ENCODE assay signal across 22 cellular contexts in the genomic region with DNA sequence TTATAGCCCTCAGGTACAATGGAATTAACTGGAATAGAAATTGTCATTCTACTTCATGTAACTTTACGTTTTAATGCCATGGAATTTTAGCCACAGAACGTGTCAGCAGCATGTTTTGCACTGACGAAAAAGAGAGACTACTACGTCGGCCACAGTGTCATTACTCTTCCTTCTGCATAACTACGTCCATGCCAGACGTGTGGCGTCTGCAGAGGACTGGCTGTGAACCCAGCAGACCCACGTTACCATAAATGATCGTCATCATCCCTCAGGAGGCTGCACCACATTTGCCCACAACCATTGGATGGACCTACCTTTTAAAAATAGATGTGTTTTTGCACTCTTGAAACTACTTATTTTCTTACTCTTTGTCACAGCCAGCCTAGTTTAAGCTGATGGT.
A peak's percentile ranks its signal among the peaks of the same experiment; 100 is the strongest.
DNase-seq lines count a peak whose midpoint lies in the region; ATAC-seq and TF ChIP-seq lines count a peak whose summit lies in the region.
"Had no signal": no experiment of that assay in that cellular context is flagged by ENCODE, and none has a peak within 500 bp of the region (broad histone marks: within the 10 kb centered on the region; RNA-seq: fewer than 3 reads in every experiment).

No MANE protein-coding gene starts in this region.

- TF ChIP-seq CTCF in A673 (conservative IDR thresholded peaks at IDR 0.05; ENCODE audit: low read depth, low read length) (no peak), brain (conservative IDR thresholded peaks at IDR 0.05) (no peak), neural progenitor cell (IDR thresholded peaks at IDR 0.05) (no peak)

- H3K27me3 Mint-ChIP-seq in brain = peaks cover 6% of the 10 kb centered on the region
- H3K27me3 Mint-ChIP-seq in neural progenitor cell (ENCODE audit: insufficient read depth, low read depth) = peaks cover 2% of the 10 kb centered on the region

- H4K20me1 ChIP-seq in neural progenitor cell (ENCODE audit: low read depth) = no peaks in the 10 kb centered on the region

- H2AFZ ChIP-seq in neural progenitor cell (replicated peaks) = peak overlapping the region; percentile 1

- H3K27ac ChIP-seq in A673 (ENCODE audit: low read depth, low read length, poor library complexity, severe bottlenecking) (no peak overlapping the region), neural progenitor cell (no peak overlapping the region)
- H3K27ac ChIP-seq: C4-2B, Peyer's patch had no signal

- no peaks in the 10 kb centered on the region for H3K27me3 ChIP-seq in A673 (replicated peaks; ENCODE audit: insufficient read depth, low read depth, low read length, poor library complexity)
- H3K27me3 ChIP-seq in neural progenitor cell = no peaks in the 10 kb centered on the region
- H3K27me3 ChIP-seq: Peyer's patch had no signal

- H3K4me3 ChIP-seq in A673 (ENCODE audit: low read depth, low read length, poor library complexity, severe bottlenecking) (no peak overlapping the region), neural progenitor cell (no peak overlapping the region)
- H3K4me3 ChIP-seq: Peyer's patch had no signal

- no peak overlapping the region for H3K9ac ChIP-seq in neural progenitor cell

- POLR2A ChIA-PET in A673 (lab: Charles Lee; ENCODE audit: low non-redundant PET) = no interaction called here

- H3K36me3 ChIP-seq in A673 (ENCODE audit: insufficient read depth, low read length, poor library complexity, severe bottlenecking) = no peaks in the 10 kb centered on the region
- no peaks in the 10 kb centered on the region for H3K36me3 ChIP-seq in neural progenitor cell
- H3K36me3 ChIP-seq: Peyer's patch had no signal

- no peaks in the 10 kb centered on the region for H3K9me3 ChIP-seq in A673 (ENCODE audit: low read depth, low read length, poor library complexity, severe bottlenecking)
- no peaks in the 10 kb centered on the region for H3K9me3 ChIP-seq in neural progenitor cell (ENCODE audit: low read depth)
- H3K9me3 ChIP-seq: Peyer's patch had no signal

- no peaks in the 10 kb centered on the region for H3K36me3 Mint-ChIP-seq in brain
- H3K36me3 Mint-ChIP-seq in neural progenitor cell = no peaks in the 10 kb centered on the region
- H3K36me3 Mint-ChIP-seq: CD8-positive, alpha-beta memory T cell had no signal

- ATAC-seq in HG03196 (IDR thresholded peaks at IDR 0.05; ENCODE audit: unreplicated experiment) = no peak

- peak; percentile 4 for DNase-seq in A673 (ENCODE audit: low spot score)
- peak; percentile 23 for DNase-seq in MV-4-11 (lab: John Stamatoyannopoulos, UW)
- DNase-seq in neural progenitor cell (ENCODE audit: low spot score) = no peak
- no peak for DNase-seq in Ammon's horn (ENCODE audit: low spot score)
- DNase-seq in ACHN = no peak
- DNase-seq in hypothalamus (lab: John Stamatoyannopoulos, UW) = no peak
- DNase-seq: 8988T; CD8-positive, alpha-beta memory T cell; DND-41; H9; KBM-7; MM.1S; NCI-H1048; NCI-H1417; NCI-H1694; NCI-H2029 treated with DMSO at 0.1 percent for 48 hours; NCI-H2227 treated with DMSO at 0.1 percent for 48 hours; NCI-H526 treated with DMSO at 0.1 percent for 48 hours; Peyer's patch had no signal

- peak overlapping the region in 3 of 5 experiments; percentile 32 to 65 (median 59) for H3K27ac Mint-ChIP-seq in brain
- H3K27ac Mint-ChIP-seq in neural progenitor cell = no peak overlapping the region
- H3K27ac Mint-ChIP-seq: CD8-positive, alpha-beta memory T cell; H9 had no signal

- H3K4me3 Mint-ChIP-seq in brain = no peak overlapping the region
- H3K4me3 Mint-ChIP-seq in neural progenitor cell = no peak overlapping the region
- H3K4me3 Mint-ChIP-seq: CD8-positive, alpha-beta memory T cell; H9 had no signal

- intact Hi-C loops in A673 (cut with micrococcal nuclease; ENCODE audit: unreplicated experiment) = no loop called here

- peaks cover 0 to 7% (median 0%) of the 10 kb centered on the region in 5 experiments for H3K9me3 Mint-ChIP-seq in brain
- no peaks in the 10 kb centered on the region for H3K9me3 Mint-ChIP-seq in neural progenitor cell
- H3K9me3 Mint-ChIP-seq: CD8-positive, alpha-beta memory T cell; H9 had no signal

- peaks cover 40% of the 10 kb centered on the region for H3K4me1 Mint-ChIP-seq in brain
- H3K4me1 Mint-ChIP-seq in neural progenitor cell = peaks cover 12% of the 10 kb centered on the region
- H3K4me1 Mint-ChIP-seq: CD8-positive, alpha-beta memory T cell had no signal

- no peak overlapping the region for H3K4me2 ChIP-seq in neural progenitor cell

- CTCF ChIA-PET in A673 (lab: Charles Lee) = no interaction called here

- in situ Hi-C loops in ACHN (cut with HindIII; ENCODE audit: low pct_ligation_motif_present, low pct_unique_long_range_greater_than_20kb, low sequenced_read_pairs) = no loop called here

- BruUV-seq in A673 (replicated peaks; lab: Mats Ljungman, UMichigan) = no TSS peak

- H3F3A ChIP-seq in neural progenitor cell (ENCODE audit: low read depth) = no peaks in the 10 kb centered on the region

- no peaks in the 10 kb centered on the region for H3K79me2 ChIP-seq in neural progenitor cell (ENCODE audit: low read depth)

- H3K4me1 ChIP-seq in A673 (ENCODE audit: insufficient read depth, low read length, poor library complexity, severe bottlenecking) = peaks cover 15% of the 10 kb centered on the region
- H3K4me1 ChIP-seq in neural progenitor cell = no peaks in the 10 kb centered on the region
- H3K4me1 ChIP-seq: Peyer's patch had no signal

Comparison
In these comparisons a context has a peak if more than half of its experiments do, and no peak if none do; other contexts are left out.
1. DNase-seq: peak in A673 (single experiment) and MV-4-11 (single experiment); none in neural progenitor cell (single experiment), Ammon's horn (single experiment), ACHN (single experiment) and hypothalamus (0 of 51).